In the genomic region with DNA sequence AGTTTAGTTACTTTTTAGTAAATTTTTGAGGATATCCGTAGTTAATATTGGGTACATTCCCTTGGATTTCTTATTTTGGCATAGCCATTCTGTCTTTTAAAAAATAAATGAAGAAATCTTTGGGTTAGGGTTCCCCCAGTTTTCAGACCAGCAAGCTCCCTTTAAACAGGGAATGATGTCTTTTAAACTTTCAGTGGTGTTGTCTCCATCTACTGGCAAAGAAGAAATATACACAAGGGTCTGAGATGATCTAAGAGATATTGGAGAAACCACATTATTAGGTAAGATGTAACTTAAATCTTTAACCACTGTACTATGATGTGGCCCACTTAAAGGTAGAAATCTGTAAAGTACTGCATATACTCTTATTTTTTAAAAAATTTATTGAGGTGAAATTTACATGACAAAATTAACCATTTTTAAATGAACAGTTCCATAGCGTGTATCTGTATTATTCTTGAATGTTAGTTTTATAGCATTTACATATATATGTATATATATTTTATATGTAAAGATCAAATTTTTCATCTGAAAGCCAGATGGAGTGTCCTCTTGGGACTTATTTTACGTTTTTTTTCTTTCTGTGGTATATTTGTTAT, we compare ENCODE assay signal across 9 cellular contexts. TPM values are rescaled to one million over a fixed set of nuclear protein-coding genes. Genes with fewer than 3 reads are reported as not detected.
DNase-seq lines count a peak whose midpoint lies in the region; ATAC-seq and TF ChIP-seq lines count a peak whose summit lies in the region.
"Had no signal": no experiment of that assay in that cellular context is flagged by ENCODE, and none has a peak within 500 bp of the region (broad histone marks: within the 10 kb centered on the region; RNA-seq: fewer than 3 reads in every experiment).

No MANE protein-coding gene starts in this region.

- peak; percentile 84 for ATAC-seq in SK-N-SH treated with all-trans-retinoic acid at 6 μM for 48 hours
- no peak for ATAC-seq in HG02885 (IDR thresholded peaks at IDR 0.05; ENCODE audit: poor library complexity, unreplicated experiment)
- no peak for ATAC-seq in aorta (ENCODE audit: low FRiP score)

- peak; percentile 39 for DNase-seq in D341Med (ENCODE audit: low spot score)
- peak; percentile 52 for DNase-seq in HFFc6
- DNase-seq in fibroblast of gingiva (ENCODE audit: low read depth) = peak; percentile 54
- DNase-seq in ovary = no peak
- no peak for DNase-seq in DMS79 treated with DMSO at 0.1 percent for 48 hours (lab: John Stamatoyannopoulos, UW)
- no peak for DNase-seq in aorta

- no peaks in the 10 kb centered on the region for H3K9me3 ChIP-seq in ovary
- no peaks in the 10 kb centered on the region for H3K9me3 ChIP-seq in aorta (ENCODE audit: control insufficient read depth, low read length)

- peaks cover 1% of the 10 kb centered on the region; the same call in 1 of the 2 replicates for H3K27me3 Mint-ChIP-seq in HFFc6 (ENCODE audit: insufficient read depth)

- no peak overlapping the region for H3K27ac Mint-ChIP-seq in HFFc6

- no peaks in the 10 kb centered on the region for H3K27me3 ChIP-seq in ovary
- no peaks in the 10 kb centered on the region for H3K27me3 ChIP-seq in aorta (ENCODE audit: control insufficient read depth in 1 of 2, insufficient read depth in 2 of 2, low read length in 1 of 2)

- TF ChIP-seq POLR2A in ovary (IDR thresholded peaks at IDR 0.05) = no peak

- H3K36me3 ChIP-seq in ovary = no peaks in the 10 kb centered on the region
- peaks cover 0 to 3% of the 10 kb centered on the region in 2 donors for H3K36me3 ChIP-seq in aorta (ENCODE audit: control insufficient read depth in 1 of 2, insufficient read depth in 2 of 2, low read length in 1 of 2)

- H3K27ac ChIP-seq in ovary = no peak overlapping the region
- no peak overlapping the region for H3K27ac ChIP-seq in aorta (ENCODE audit: low read depth in 1 of 2, low read length in 2 of 2)
- H3K27ac ChIP-seq: skin epidermis had no signal

- no peak for TF ChIP-seq EP300 in ovary (IDR thresholded peaks at IDR 0.05)

- intact Hi-C loops in ovary (cut with DNase I) = no loop called here
- intact Hi-C loops in aorta (cut with DNase I) = no loop called here

- no peaks in the 10 kb centered on the region for H3K4me1 Mint-ChIP-seq in HFFc6 (ENCODE audit: low read depth)

- H3K4me3 ChIP-seq in ovary (no peak overlapping the region), aorta (ENCODE audit: low read length in 2 of 2) (no peak overlapping the region)
- H3K4me3 ChIP-seq: skin epidermis had no signal

- no peaks in the 10 kb centered on the region for H3K9me3 Mint-ChIP-seq in HFFc6

- peaks cover 12% of the 10 kb centered on the region for H3K36me3 Mint-ChIP-seq in HFFc6 (ENCODE audit: low read depth)

- no peak overlapping the region for H3K4me3 Mint-ChIP-seq in HFFc6

- H3K4me1 ChIP-seq in ovary (ENCODE audit: insufficient read depth) (no peaks in the 10 kb centered on the region), aorta (ENCODE audit: control insufficient read depth in 1 of 2, insufficient read depth in 2 of 2, low read length in 2 of 2) (no peaks in the 10 kb centered on the region)

- TF ChIP-seq CTCF in HFFc6 (IDR thresholded peaks at IDR 0.05) (peak; percentile 81), ovary (IDR thresholded peaks at IDR 0.05) (peak in 2 of 3 donors; percentile 41 to 43)

- WGBS in ovary, 3 donors = 74 to 76% (median 75%) methylated on average over 3 of the region's 3 CpGs
- 70 to 76% methylated on average over 3 of the region's 3 CpGs for WGBS in aorta, 2 donors

TF ChIP-seq in SK-N-SH treated with all-trans-retinoic acid at 6 μM for 48 hours, 23 proteins besides CTCF, POLR2A, EP300 and RAD21:
- TF ChIP-seq, protein P1, sequence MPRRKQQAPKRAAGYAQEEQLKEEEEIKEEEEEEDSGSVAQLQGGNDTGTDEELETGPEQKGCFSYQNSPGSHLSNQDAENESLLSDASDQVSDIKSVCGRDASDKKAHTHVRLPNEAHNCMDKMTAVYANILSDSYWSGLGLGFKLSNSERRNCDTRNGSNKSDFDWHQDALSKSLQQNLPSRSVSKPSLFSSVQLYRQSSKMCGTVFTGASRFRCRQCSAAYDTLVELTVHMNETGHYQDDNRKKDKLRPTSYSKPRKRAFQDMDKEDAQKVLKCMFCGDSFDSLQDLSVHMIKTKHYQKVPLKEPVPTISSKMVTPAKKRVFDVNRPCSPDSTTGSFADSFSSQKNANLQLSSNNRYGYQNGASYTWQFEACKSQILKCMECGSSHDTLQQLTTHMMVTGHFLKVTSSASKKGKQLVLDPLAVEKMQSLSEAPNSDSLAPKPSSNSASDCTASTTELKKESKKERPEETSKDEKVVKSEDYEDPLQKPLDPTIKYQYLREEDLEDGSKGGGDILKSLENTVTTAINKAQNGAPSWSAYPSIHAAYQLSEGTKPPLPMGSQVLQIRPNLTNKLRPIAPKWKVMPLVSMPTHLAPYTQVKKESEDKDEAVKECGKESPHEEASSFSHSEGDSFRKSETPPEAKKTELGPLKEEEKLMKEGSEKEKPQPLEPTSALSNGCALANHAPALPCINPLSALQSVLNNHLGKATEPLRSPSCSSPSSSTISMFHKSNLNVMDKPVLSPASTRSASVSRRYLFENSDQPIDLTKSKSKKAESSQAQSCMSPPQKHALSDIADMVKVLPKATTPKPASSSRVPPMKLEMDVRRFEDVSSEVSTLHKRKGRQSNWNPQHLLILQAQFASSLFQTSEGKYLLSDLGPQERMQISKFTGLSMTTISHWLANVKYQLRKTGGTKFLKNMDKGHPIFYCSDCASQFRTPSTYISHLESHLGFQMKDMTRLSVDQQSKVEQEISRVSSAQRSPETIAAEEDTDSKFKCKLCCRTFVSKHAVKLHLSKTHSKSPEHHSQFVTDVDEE (CRISPR knock-in tag; IDR thresholded peaks at IDR 0.05) = no peak
- no peak for TF ChIP-seq PPARA (CRISPR knock-in tag; IDR thresholded peaks at IDR 0.05; ENCODE audit: borderline replicate concordance)

RNA-seq across cellular contexts. Expression of gene EIF3J, which starts 35.1 kb away (rescaled TPM):
- 100 to 1,000 TPM in 1 of 6 experiments, 10 to 100 TPM in 5; 83.2 to 120 (median 87.5) TPM for total RNA-seq in HFFc6 (2021; fragmentation: NEBNext Ultra II Directional; extraction: Animal tissue kit (Norgen Biotek cat#: 25700))
- total RNA-seq in ovary (10 to 100 TPM; 27.6 to 62.6 (median 49.0) TPM), aorta (10 to 100 TPM; 61.7 to 65.9 TPM)
- polyA plus RNA-seq in ovary (10 to 100 TPM; 27.0 to 65.3 TPM), aorta (10 to 100 TPM; 30.2 to 51.5 TPM)

Comparison
In these comparisons a context has a peak if more than half of its experiments do, and no peak if none do; other contexts are left out.
1. DNase-seq: peak in D341Med (single experiment), HFFc6 (single experiment) and fibroblast of gingiva (single experiment); none in ovary (0 of 5), DMS79 treated with DMSO at 0.1 percent for 48 hours (single experiment) and aorta (0 of 2).